In the genomic region with DNA sequence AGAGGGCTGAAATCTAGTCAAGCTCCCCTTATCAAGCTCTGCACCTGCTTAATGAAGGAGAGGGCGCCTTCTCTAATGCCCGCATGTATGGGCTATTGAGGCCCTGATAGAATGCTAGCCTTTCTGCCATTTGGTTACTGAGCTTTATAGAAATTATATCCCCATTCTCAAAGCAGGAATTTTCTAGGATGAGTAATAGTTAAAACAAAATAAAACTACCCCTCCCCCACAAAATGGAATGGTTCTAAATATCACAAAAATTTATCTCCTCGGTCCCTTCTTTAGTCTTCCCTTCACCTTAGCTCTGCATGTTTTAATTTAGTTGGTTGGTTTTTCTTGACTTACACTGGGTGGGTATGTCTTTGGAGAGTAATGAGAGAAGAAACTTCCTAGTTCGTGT, we compare ENCODE assay signal across 21 cellular contexts. TPM values are rescaled to one million over a fixed set of nuclear protein-coding genes. Genes with fewer than 3 reads are reported as not detected.
A peak's percentile ranks its signal among the peaks of the same experiment; 100 is the strongest.
DNase-seq lines count a peak whose midpoint lies in the region; ATAC-seq and TF ChIP-seq lines count a peak whose summit lies in the region.
"Had no signal": no experiment of that assay in that cellular context is flagged by ENCODE, and none has a peak within 500 bp of the region (broad histone marks: within the 10 kb centered on the region; RNA-seq: fewer than 3 reads in every experiment).

No MANE protein-coding gene starts in this region.

- ATAC-seq in CD8-positive, alpha-beta T cell, result no peak
- no peak for ATAC-seq in T-helper 17 cell
- ATAC-seq in naive thymus-derived CD8-positive, alpha-beta T cell, result no peak
- no peak for ATAC-seq in omental fat pad (ENCODE audit: low FRiP score)

- no peaks in the 10 kb centered on the region for H3K27me3 Mint-ChIP-seq in T-helper 1 cell treated with Interleukin-12 subunit alpha and Interleukin-12 subunit beta and Interleukin-4 antibody, amounts not matched to agents 30 μg/mL and 1 μg/mL, for 36 hours (ENCODE audit: low read depth)
- H3K27me3 Mint-ChIP-seq in CD8-positive, alpha-beta T cell (ENCODE audit: low read depth), result no peaks in the 10 kb centered on the region
- no peaks in the 10 kb centered on the region for H3K27me3 Mint-ChIP-seq in T-helper 17 cell
- H3K27me3 Mint-ChIP-seq in naive thymus-derived CD8-positive, alpha-beta T cell, result no peaks in the 10 kb centered on the region

- peak overlapping the region; percentile 45 for H3K27ac Mint-ChIP-seq in T-helper 1 cell treated with Interleukin-12 subunit alpha and Interleukin-12 subunit beta and Interleukin-4 antibody, amounts not matched to agents 30 μg/mL and 1 μg/mL, for 36 hours
- H3K27ac Mint-ChIP-seq in CD8-positive, alpha-beta T cell, result peak overlapping the region; percentile 88
- peak overlapping the region; percentile 0 for H3K27ac Mint-ChIP-seq in T-helper 17 cell
- peak overlapping the region; percentile 16 to 98 (median 68) for H3K27ac Mint-ChIP-seq in naive thymus-derived CD8-positive, alpha-beta T cell

- H3K36me3 ChIP-seq in CD8-positive, alpha-beta T cell (ENCODE audit: insufficient read depth, low read length), result no peaks in the 10 kb centered on the region
- H3K36me3 ChIP-seq: BLaER1 treated with 17β-estradiol and CSF1 and Interleukin-3, amounts not matched to agents 10 nM and 100 nM; HAP-1; lower lobe of right lung; transverse colon; WERI-Rb-1 had no signal

- CTCF ChIA-PET in CD8-positive, alpha-beta T cell (lab: Charles Lee), result interaction anchor here (1.3 to 1.9 kb wide), 2 partner anchors 24 to 71 kb away, joined by 3 to 6 read pairs; no protein-coding TSS in a partner anchor

- no peak for TF ChIP-seq CTCF in CD8-positive, alpha-beta T cell (IDR thresholded peaks at IDR 0.05)
- no peak for TF ChIP-seq CTCF in omental fat pad (IDR thresholded peaks at IDR 0.05)

- intact Hi-C loops in CD8-positive, alpha-beta T cell (cut with DNase I, micrococcal nuclease), result loop anchor here (2.0 to 5.0 kb wide), 2 partner anchors 19 to 38 kb away; no protein-coding TSS in a partner anchor

- peaks cover 47% of the 10 kb centered on the region for H3K36me3 Mint-ChIP-seq in T-helper 1 cell treated with Interleukin-12 subunit alpha and Interleukin-12 subunit beta and Interleukin-4 antibody, amounts not matched to agents 30 μg/mL and 1 μg/mL, for 36 hours (ENCODE audit: low read depth)
- H3K36me3 Mint-ChIP-seq in CD8-positive, alpha-beta T cell, result peaks cover 16% of the 10 kb centered on the region
- H3K36me3 Mint-ChIP-seq in T-helper 17 cell (ENCODE audit: low read depth), result peaks cover 5% of the 10 kb centered on the region
- peaks cover 8 to 10% (median 10%) of the 10 kb centered on the region in 3 donors for H3K36me3 Mint-ChIP-seq in naive thymus-derived CD8-positive, alpha-beta T cell

- peaks cover 56% of the 10 kb centered on the region for H3K4me1 ChIP-seq in CD8-positive, alpha-beta T cell (ENCODE audit: insufficient read depth, low read length)
- H3K4me1 ChIP-seq: HAP-1, lower lobe of right lung, transverse colon had no signal

- peaks cover 64% of the 10 kb centered on the region for H3K4me1 Mint-ChIP-seq in T-helper 1 cell treated with Interleukin-12 subunit alpha and Interleukin-12 subunit beta and Interleukin-4 antibody, amounts not matched to agents 30 μg/mL and 1 μg/mL, for 36 hours (ENCODE audit: low read depth)
- H3K4me1 Mint-ChIP-seq in CD8-positive, alpha-beta T cell (ENCODE audit: low read depth), result peaks cover 79% of the 10 kb centered on the region
- H3K4me1 Mint-ChIP-seq in T-helper 17 cell, result peaks cover 59% of the 10 kb centered on the region
- H3K4me1 Mint-ChIP-seq in naive thymus-derived CD8-positive, alpha-beta T cell, result peaks cover 41 to 88% (median 76%) of the 10 kb centered on the region in 4 donors

- POLR2A ChIA-PET in CD8-positive, alpha-beta T cell (lab: Charles Lee), result interaction anchor here (0.9 to 1.6 kb wide), 7 partner anchors 12 to 54 kb away, joined by 3 to 8 read pairs (median 4); partner anchors contain the start of gene CD28
- POLR2A ChIA-PET in naive thymus-derived CD8-positive, alpha-beta T cell (lab: Charles Lee), result interaction anchor here (1.1 to 10.5 kb wide), 3 partner anchors 18 to 38 kb away, joined by 3 to 194 read pairs (median 5); no protein-coding TSS in a partner anchor

- H3K27me3 ChIP-seq in CD8-positive, alpha-beta T cell (ENCODE audit: insufficient read depth, low read length), result no peaks in the 10 kb centered on the region
- H3K27me3 ChIP-seq: BLaER1 treated with 17β-estradiol and CSF1 and Interleukin-3, amounts not matched to agents 10 nM and 100 nM; transverse colon had no signal

- DNase-seq in T-helper 1 cell (no peak), T-helper 17 cell (no peak), AG08395 (ENCODE audit: low spot score) (no peak), ureter (ENCODE audit: low spot score) (no peak), omental fat pad (ENCODE audit: low spot score) (no peak)
- no peak for DNase-seq in CD8-positive, alpha-beta T cell
- no peak for DNase-seq in naive thymus-derived CD8-positive, alpha-beta T cell
- DNase-seq: 8988T; central memory CD4-positive, alpha-beta T cell; effector CD8-positive, alpha-beta T cell; head of caudate nucleus; lower lobe of right lung; NCI-H1436; posterior cingulate gyrus; RPMI8226; SW 1271; transverse colon; WERI-Rb-1 had no signal

- no peak overlapping the region for H3K4me3 Mint-ChIP-seq in T-helper 1 cell treated with Interleukin-12 subunit alpha and Interleukin-12 subunit beta and Interleukin-4 antibody, amounts not matched to agents 30 μg/mL and 1 μg/mL, for 36 hours
- no peak overlapping the region for H3K4me3 Mint-ChIP-seq in CD8-positive, alpha-beta T cell
- no peak overlapping the region for H3K4me3 Mint-ChIP-seq in T-helper 17 cell
- peak overlapping the region in 2 of 10 donors; percentile 23 to 34 for H3K4me3 Mint-ChIP-seq in naive thymus-derived CD8-positive, alpha-beta T cell

- H3K27ac ChIP-seq in CD8-positive, alpha-beta T cell (ENCODE audit: low read depth, low read length), result no peak overlapping the region
- H3K27ac ChIP-seq: BLaER1 treated with 17β-estradiol and CSF1 and Interleukin-3, amounts not matched to agents 10 nM and 100 nM; lower lobe of right lung; transverse colon; WERI-Rb-1 had no signal

- H3K4me3 ChIP-seq in CD8-positive, alpha-beta T cell (ENCODE audit: low read depth, low read length), result no peak overlapping the region
- H3K4me3 ChIP-seq: BLaER1 treated with 17β-estradiol and CSF1 and Interleukin-3, amounts not matched to agents 10 nM and 100 nM; HAP-1; lower lobe of right lung; transverse colon had no signal

- H3K9me3 ChIP-seq in CD8-positive, alpha-beta T cell (ENCODE audit: low read length), result no peaks in the 10 kb centered on the region
- H3K9me3 ChIP-seq in T-helper 17 cell (ENCODE audit: control insufficient read depth, low read length, poor library complexity, severe bottlenecking), result no peaks in the 10 kb centered on the region
- H3K9me3 ChIP-seq: HAP-1, lower lobe of right lung, transverse colon had no signal

- peaks cover 9% of the 10 kb centered on the region for H3K9me3 Mint-ChIP-seq in T-helper 1 cell treated with Interleukin-12 subunit alpha and Interleukin-12 subunit beta and Interleukin-4 antibody, amounts not matched to agents 30 μg/mL and 1 μg/mL, for 36 hours
- peaks cover 6% of the 10 kb centered on the region for H3K9me3 Mint-ChIP-seq in CD8-positive, alpha-beta T cell
- peaks cover 0 to 10% (median 0%) of the 10 kb centered on the region in 9 donors for H3K9me3 Mint-ChIP-seq in naive thymus-derived CD8-positive, alpha-beta T cell

RNA-seq across cellular contexts. Expression of gene CD28, which starts 37.7 kb away (rescaled TPM):
- 10 to 100 TPM; 78.4 to 80.7 TPM for total RNA-seq in CD8-positive, alpha-beta T cell
- 100 to 1,000 TPM; 174 to 177 TPM for total RNA-seq in T-helper 17 cell
- 100 to 1,000 TPM; 128 to 133 TPM for total RNA-seq in naive thymus-derived CD8-positive, alpha-beta T cell
- 10 to 100 TPM; 15.8 to 32.0 (median 29.3) TPM for polyA plus RNA-seq in naive thymus-derived CD8-positive, alpha-beta T cell
- 0.21 TPM for total RNA-seq in ureter
- 10 to 100 TPM in 1 of 4 donors, 1 to 10 TPM in 3; 1.6 to 16.3 (median 6.0) TPM for total RNA-seq in omental fat pad

Comparison
In these comparisons a context has a peak if more than half of its experiments do, and no peak if none do; other contexts are left out.
1. H3K27ac Mint-ChIP-seq: peak in every context shown above with its lines; median percentile 88 in CD8-positive, alpha-beta T cell; 68 in naive thymus-derived CD8-positive, alpha-beta T cell; 45 in T-helper 1 cell treated with Interleukin-12 subunit alpha and Interleukin-12 subunit beta and Interleukin-4 antibody, amounts not matched to agents 30 μg/mL and 1 μg/mL, for 36 hours; 0 in T-helper 17 cell.
2. RNA of gene CD28, which starts 37.7 kb away (total RNA-seq): 174 to 177 TPM in T-helper 17 cell, 128 to 133 TPM in naive thymus-derived CD8-positive, alpha-beta T cell and 78.4 to 80.7 TPM in CD8-positive, alpha-beta T cell; 1.6 to 16.3 TPM in omental fat pad and 0.21 TPM in ureter (single experiment); every median in the first group is over 4 times any median in the second.